1 cellular context compared by ENCODE assay signal in the genomic region with DNA sequence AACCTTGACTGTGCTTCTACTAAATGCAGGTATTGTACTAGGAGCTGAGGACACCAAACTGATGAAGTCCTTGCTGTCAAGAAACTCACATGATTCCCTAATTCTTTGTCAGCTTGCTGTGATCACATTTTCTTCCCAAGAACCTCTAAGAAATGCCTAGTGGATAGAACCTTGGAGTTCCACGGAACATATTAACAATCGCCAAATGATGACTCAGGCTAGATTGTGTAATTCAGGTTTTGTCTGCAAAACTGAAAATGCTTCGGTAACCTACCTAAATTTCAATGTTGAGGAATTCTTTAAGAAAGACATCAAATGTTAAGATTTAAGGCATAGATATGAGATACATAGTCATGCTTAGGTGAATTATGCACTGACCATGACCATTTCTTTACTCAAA.
TF ChIP-seq lines count a peak whose summit lies in the region.

No MANE protein-coding gene starts in this region.

TF ChIP-seq in HepG2, 621 proteins besides CTCF, POLR2A, EP300 and RAD21 (continues in another document):
- TF ChIP-seq JUND (CRISPR knock-in tag; IDR thresholded peaks at IDR 0.05) = no peak
- TF ChIP-seq SOX13 (IDR thresholded peaks at IDR 0.05) = no peak
- 0 out of 4 replicates have a peak, but pooled peaks of 1 of the 2 experiments have one; percentile 12 for TF ChIP-seq SOX13 (CRISPR knock-in tag; conservative IDR thresholded peaks at IDR 0.05 in 1 of 2, IDR thresholded peaks at IDR 0.05 in 1 of 2)
- TF ChIP-seq, protein P1, sequence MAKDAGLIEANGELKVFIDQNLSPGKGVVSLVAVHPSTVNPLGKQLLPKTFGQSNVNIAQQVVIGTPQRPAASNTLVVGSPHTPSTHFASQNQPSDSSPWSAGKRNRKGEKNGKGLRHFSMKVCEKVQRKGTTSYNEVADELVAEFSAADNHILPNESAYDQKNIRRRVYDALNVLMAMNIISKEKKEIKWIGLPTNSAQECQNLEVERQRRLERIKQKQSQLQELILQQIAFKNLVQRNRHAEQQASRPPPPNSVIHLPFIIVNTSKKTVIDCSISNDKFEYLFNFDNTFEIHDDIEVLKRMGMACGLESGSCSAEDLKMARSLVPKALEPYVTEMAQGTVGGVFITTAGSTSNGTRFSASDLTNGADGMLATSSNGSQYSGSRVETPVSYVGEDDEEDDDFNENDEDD (CRISPR knock-in tag; IDR thresholded peaks at IDR 0.05; ENCODE audit: borderline replicate concordance) = no peak
- no peak for TF ChIP-seq ZNF382 (CRISPR knock-in tag; IDR thresholded peaks at IDR 0.05; ENCODE audit: borderline replicate concordance)
- TF ChIP-seq, protein P2, sequence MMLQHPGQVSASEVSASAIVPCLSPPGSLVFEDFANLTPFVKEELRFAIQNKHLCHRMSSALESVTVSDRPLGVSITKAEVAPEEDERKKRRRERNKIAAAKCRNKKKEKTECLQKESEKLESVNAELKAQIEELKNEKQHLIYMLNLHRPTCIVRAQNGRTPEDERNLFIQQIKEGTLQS (CRISPR knock-in tag; IDR thresholded peaks at IDR 0.05) = peak; percentile 69; the same call in 1 of the 2 replicates
- peak; percentile 77 for TF ChIP-seq FOSL2 (CRISPR knock-in tag; IDR thresholded peaks at IDR 0.05)
- TF ChIP-seq ARID2 (CRISPR knock-in tag; IDR thresholded peaks at IDR 0.05; ENCODE audit: borderline replicate concordance) = no peak
- no peak for TF ChIP-seq KLF6 (CRISPR knock-in tag; IDR thresholded peaks at IDR 0.05)
- no peak for TF ChIP-seq NR3C1 (CRISPR knock-in tag; IDR thresholded peaks at IDR 0.05)
- no peak for TF ChIP-seq ZZZ3 (CRISPR knock-in tag; IDR thresholded peaks at IDR 0.05; ENCODE audit: borderline replicate concordance)
- TF ChIP-seq, protein P3, sequence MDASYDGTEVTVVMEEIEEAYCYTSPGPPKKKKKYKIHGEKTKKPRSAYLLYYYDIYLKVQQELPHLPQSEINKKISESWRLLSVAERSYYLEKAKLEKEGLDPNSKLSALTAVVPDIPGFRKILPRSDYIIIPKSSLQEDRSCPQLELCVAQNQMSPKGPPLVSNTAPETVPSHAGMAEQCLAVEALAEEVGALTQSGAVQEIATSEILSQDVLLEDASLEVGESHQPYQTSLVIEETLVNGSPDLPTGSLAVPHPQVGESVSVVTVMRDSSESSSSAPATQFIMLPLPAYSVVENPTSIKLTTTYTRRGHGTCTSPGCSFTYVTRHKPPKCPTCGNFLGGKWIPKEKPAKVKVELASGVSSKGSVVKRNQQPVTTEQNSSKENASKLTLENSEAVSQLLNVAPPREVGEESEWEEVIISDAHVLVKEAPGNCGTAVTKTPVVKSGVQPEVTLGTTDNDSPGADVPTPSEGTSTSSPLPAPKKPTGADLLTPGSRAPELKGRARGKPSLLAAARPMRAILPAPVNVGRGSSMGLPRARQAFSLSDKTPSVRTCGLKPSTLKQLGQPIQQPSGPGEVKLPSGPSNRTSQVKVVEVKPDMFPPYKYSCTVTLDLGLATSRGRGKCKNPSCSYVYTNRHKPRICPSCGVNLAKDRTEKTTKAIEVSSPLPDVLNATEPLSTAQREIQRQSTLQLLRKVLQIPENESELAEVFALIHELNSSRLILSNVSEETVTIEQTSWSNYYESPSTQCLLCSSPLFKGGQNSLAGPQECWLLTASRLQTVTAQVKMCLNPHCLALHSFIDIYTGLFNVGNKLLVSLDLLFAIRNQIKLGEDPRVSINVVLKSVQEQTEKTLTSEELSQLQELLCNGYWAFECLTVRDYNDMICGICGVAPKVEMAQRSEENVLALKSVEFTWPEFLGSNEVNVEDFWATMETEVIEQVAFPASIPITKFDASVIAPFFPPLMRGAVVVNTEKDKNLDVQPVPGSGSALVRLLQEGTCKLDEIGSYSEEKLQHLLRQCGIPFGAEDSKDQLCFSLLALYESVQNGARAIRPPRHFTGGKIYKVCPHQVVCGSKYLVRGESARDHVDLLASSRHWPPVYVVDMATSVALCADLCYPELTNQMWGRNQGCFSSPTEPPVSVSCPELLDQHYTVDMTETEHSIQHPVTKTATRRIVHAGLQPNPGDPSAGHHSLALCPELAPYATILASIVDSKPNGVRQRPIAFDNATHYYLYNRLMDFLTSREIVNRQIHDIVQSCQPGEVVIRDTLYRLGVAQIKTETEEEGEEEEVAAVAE (CRISPR knock-in tag; IDR thresholded peaks at IDR 0.05; ENCODE audit: borderline replicate concordance) = peak; percentile 39; the same call in 1 of the 2 replicates
- no peak for TF ChIP-seq ISL2 (CRISPR knock-in tag; IDR thresholded peaks at IDR 0.05)
- 0 out of 2 replicates have a peak, but pooled peaks have one; percentile 34 for TF ChIP-seq GATAD2A (CRISPR knock-in tag; IDR thresholded peaks at IDR 0.05)
- no peak for TF ChIP-seq MAF1 (CRISPR knock-in tag; IDR thresholded peaks at IDR 0.05; ENCODE audit: borderline replicate concordance)
- no peak for TF ChIP-seq RFXANK (CRISPR knock-in tag; IDR thresholded peaks at IDR 0.05)
- peak; percentile 69 for TF ChIP-seq CEBPG (CRISPR knock-in tag; IDR thresholded peaks at IDR 0.05)
- no peak for TF ChIP-seq ZNF451 (CRISPR knock-in tag; IDR thresholded peaks at IDR 0.05)
- TF ChIP-seq YEATS2 (CRISPR knock-in tag; IDR thresholded peaks at IDR 0.05; ENCODE audit: borderline replicate concordance) = no peak
- TF ChIP-seq FOSL1 (CRISPR knock-in tag; IDR thresholded peaks at IDR 0.05; ENCODE audit: borderline replicate concordance) = 0 out of 2 replicates have a peak, but pooled peaks have one; percentile 18
- TF ChIP-seq, protein P4, sequence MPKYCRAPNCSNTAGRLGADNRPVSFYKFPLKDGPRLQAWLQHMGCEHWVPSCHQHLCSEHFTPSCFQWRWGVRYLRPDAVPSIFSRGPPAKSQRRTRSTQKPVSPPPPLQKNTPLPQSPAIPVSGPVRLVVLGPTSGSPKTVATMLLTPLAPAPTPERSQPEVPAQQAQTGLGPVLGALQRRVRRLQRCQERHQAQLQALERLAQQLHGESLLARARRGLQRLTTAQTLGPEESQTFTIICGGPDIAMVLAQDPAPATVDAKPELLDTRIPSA (CRISPR knock-in tag; IDR thresholded peaks at IDR 0.05; ENCODE audit: borderline replicate concordance) = no peak
- no peak for TF ChIP-seq KDM3A (CRISPR knock-in tag; IDR thresholded peaks at IDR 0.05; ENCODE audit: low read depth)
- TF ChIP-seq ZNF484 (CRISPR knock-in tag; IDR thresholded peaks at IDR 0.05; ENCODE audit: borderline replicate concordance, low read depth) = no peak
- TF ChIP-seq KDM5A (IDR thresholded peaks at IDR 0.05; ENCODE audit: borderline replicate concordance, low read length) = no peak
- TF ChIP-seq YY1 (IDR thresholded peaks at IDR 0.05; ENCODE audit: insufficient read depth, insufficient replicate concordance, low read depth, low read length) = no peak
- TF ChIP-seq, protein P5, sequence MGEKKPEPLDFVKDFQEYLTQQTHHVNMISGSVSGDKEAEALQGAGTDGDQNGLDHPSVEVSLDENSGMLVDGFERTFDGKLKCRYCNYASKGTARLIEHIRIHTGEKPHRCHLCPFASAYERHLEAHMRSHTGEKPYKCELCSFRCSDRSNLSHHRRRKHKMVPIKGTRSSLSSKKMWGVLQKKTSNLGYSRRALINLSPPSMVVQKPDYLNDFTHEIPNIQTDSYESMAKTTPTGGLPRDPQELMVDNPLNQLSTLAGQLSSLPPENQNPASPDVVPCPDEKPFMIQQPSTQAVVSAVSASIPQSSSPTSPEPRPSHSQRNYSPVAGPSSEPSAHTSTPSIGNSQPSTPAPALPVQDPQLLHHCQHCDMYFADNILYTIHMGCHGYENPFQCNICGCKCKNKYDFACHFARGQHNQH (CRISPR knock-in tag; IDR thresholded peaks at IDR 0.05) = no peak
- TF ChIP-seq, protein P6, sequence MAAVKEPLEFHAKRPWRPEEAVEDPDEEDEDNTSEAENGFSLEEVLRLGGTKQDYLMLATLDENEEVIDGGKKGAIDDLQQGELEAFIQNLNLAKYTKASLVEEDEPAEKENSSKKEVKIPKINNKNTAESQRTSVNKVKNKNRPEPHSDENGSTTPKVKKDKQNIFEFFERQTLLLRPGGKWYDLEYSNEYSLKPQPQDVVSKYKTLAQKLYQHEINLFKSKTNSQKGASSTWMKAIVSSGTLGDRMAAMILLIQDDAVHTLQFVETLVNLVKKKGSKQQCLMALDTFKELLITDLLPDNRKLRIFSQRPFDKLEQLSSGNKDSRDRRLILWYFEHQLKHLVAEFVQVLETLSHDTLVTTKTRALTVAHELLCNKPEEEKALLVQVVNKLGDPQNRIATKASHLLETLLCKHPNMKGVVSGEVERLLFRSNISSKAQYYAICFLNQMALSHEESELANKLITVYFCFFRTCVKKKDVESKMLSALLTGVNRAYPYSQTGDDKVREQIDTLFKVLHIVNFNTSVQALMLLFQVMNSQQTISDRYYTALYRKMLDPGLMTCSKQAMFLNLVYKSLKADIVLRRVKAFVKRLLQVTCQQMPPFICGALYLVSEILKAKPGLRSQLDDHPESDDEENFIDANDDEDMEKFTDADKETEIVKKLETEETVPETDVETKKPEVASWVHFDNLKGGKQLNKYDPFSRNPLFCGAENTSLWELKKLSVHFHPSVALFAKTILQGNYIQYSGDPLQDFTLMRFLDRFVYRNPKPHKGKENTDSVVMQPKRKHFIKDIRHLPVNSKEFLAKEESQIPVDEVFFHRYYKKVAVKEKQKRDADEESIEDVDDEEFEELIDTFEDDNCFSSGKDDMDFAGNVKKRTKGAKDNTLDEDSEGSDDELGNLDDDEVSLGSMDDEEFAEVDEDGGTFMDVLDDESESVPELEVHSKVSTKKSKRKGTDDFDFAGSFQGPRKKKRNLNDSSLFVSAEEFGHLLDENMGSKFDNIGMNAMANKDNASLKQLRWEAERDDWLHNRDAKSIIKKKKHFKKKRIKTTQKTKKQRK (IDR thresholded peaks at IDR 0.05; ENCODE audit: low read length) = no peak
- no peak for TF ChIP-seq STAT5B (CRISPR knock-in tag; IDR thresholded peaks at IDR 0.05)
- no peak for TF ChIP-seq ZSCAN29 (CRISPR knock-in tag; conservative IDR thresholded peaks at IDR 0.05)
- TF ChIP-seq, protein P7, sequence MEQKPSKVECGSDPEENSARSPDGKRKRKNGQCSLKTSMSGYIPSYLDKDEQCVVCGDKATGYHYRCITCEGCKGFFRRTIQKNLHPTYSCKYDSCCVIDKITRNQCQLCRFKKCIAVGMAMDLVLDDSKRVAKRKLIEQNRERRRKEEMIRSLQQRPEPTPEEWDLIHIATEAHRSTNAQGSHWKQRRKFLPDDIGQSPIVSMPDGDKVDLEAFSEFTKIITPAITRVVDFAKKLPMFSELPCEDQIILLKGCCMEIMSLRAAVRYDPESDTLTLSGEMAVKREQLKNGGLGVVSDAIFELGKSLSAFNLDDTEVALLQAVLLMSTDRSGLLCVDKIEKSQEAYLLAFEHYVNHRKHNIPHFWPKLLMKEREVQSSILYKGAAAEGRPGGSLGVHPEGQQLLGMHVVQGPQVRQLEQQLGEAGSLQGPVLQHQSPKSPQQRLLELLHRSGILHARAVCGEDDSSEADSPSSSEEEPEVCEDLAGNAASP (CRISPR knock-in tag; IDR thresholded peaks at IDR 0.05; ENCODE audit: borderline replicate concordance) = no peak
- TF ChIP-seq SAP130 (CRISPR knock-in tag; IDR thresholded peaks at IDR 0.05; ENCODE audit: low read depth) = peak; percentile 42
- TF ChIP-seq HOXA5 (CRISPR knock-in tag; IDR thresholded peaks at IDR 0.05) = no peak
- TF ChIP-seq, protein P8, sequence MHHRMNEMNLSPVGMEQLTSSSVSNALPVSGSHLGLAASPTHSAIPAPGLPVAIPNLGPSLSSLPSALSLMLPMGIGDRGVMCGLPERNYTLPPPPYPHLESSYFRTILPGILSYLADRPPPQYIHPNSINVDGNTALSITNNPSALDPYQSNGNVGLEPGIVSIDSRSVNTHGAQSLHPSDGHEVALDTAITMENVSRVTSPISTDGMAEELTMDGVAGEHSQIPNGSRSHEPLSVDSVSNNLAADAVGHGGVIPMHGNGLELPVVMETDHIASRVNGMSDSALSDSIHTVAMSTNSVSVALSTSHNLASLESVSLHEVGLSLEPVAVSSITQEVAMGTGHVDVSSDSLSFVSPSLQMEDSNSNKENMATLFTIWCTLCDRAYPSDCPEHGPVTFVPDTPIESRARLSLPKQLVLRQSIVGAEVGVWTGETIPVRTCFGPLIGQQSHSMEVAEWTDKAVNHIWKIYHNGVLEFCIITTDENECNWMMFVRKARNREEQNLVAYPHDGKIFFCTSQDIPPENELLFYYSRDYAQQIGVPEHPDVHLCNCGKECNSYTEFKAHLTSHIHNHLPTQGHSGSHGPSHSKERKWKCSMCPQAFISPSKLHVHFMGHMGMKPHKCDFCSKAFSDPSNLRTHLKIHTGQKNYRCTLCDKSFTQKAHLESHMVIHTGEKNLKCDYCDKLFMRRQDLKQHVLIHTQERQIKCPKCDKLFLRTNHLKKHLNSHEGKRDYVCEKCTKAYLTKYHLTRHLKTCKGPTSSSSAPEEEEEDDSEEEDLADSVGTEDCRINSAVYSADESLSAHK (CRISPR knock-in tag; IDR thresholded peaks at IDR 0.05; ENCODE audit: borderline replicate concordance) = no peak
- no peak for TF ChIP-seq SNAI1 (CRISPR knock-in tag; IDR thresholded peaks at IDR 0.05; ENCODE audit: borderline replicate concordance)
- TF ChIP-seq NR2F2 (IDR thresholded peaks at IDR 0.05; ENCODE audit: borderline replicate concordance, low read depth) = no peak
- TF ChIP-seq KLF13 (CRISPR knock-in tag; IDR thresholded peaks at IDR 0.05) = no peak
- TF ChIP-seq, protein P9, sequence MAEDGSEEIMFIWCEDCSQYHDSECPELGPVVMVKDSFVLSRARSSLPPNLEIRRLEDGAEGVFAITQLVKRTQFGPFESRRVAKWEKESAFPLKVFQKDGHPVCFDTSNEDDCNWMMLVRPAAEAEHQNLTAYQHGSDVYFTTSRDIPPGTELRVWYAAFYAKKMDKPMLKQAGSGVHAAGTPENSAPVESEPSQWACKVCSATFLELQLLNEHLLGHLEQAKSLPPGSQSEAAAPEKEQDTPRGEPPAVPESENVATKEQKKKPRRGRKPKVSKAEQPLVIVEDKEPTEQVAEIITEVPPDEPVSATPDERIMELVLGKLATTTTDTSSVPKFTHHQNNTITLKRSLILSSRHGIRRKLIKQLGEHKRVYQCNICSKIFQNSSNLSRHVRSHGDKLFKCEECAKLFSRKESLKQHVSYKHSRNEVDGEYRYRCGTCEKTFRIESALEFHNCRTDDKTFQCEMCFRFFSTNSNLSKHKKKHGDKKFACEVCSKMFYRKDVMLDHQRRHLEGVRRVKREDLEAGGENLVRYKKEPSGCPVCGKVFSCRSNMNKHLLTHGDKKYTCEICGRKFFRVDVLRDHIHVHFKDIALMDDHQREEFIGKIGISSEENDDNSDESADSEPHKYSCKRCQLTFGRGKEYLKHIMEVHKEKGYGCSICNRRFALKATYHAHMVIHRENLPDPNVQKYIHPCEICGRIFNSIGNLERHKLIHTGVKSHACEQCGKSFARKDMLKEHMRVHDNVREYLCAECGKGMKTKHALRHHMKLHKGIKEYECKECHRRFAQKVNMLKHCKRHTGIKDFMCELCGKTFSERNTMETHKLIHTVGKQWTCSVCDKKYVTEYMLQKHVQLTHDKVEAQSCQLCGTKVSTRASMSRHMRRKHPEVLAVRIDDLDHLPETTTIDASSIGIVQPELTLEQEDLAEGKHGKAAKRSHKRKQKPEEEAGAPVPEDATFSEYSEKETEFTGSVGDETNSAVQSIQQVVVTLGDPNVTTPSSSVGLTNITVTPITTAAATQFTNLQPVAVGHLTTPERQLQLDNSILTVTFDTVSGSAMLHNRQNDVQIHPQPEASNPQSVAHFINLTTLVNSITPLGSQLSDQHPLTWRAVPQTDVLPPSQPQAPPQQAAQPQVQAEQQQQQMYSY (CRISPR knock-in tag; IDR thresholded peaks at IDR 0.05) = no peak
- no peak for TF ChIP-seq AGO1 (IDR thresholded peaks at IDR 0.05; ENCODE audit: low read depth, low read length, poor library complexity, severe bottlenecking)
- TF ChIP-seq ZBTB21 (CRISPR knock-in tag; IDR thresholded peaks at IDR 0.05) = no peak
